Comparison of ENCODE assay signal across 1 cellular context in the genomic region with DNA sequence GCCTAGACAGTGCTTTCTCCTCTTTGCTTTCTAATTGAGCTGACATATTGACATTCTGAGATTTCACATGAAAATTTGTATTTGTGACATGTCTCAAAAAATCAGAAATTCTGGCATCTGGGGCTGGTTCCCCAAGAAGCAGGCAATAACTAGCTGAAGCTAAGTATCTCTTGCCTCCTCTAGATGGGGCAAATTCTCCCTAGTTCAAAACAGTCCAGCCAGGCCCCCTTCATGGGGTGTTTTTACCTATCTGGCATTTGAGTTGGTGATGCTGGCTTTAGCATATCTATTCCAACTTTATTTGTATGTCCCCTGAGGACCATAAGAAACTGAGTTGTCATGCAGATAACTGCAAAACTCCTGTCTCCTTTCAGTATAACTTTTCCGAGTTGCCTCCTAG.
TF ChIP-seq lines count a peak whose summit lies in the region.

No MANE protein-coding gene starts in this region.

TF ChIP-seq in H1, 55 proteins besides CTCF, POLR2A, EP300 and RAD21:
- no peak for TF ChIP-seq ZNF274 (IDR thresholded peaks at IDR 0.05; ENCODE audit: borderline replicate concordance, extremely low read depth, low read length)
- no peak for TF ChIP-seq CBX8 (IDR thresholded peaks at IDR 0.05; ENCODE audit: borderline replicate concordance, low read depth, low read length)
- TF ChIP-seq SIN3A (conservative IDR thresholded peaks at IDR 0.05 in 1 of 2, IDR thresholded peaks at IDR 0.05 in 1 of 2; ENCODE audit: low read depth in 1 of 2, low read length in 2 of 2) = no peak
- no peak for TF ChIP-seq GABPA (IDR thresholded peaks at IDR 0.05; ENCODE audit: borderline replicate concordance, insufficient read depth, low read length)
- no peak for TF ChIP-seq BRCA1 (IDR thresholded peaks at IDR 0.05; ENCODE audit: low read depth, low read length)
- TF ChIP-seq NANOG (IDR thresholded peaks at IDR 0.05; ENCODE audit: insufficient read depth, low read depth, low read length, poor library complexity, severe bottlenecking) = no peak
- TF ChIP-seq SUZ12 (IDR thresholded peaks at IDR 0.05; ENCODE audit: low read length) = no peak
- no peak for TF ChIP-seq MAFK (IDR thresholded peaks at IDR 0.05; ENCODE audit: low read depth, low read length)
TF ChIP-seq in H1: peak in this region for 0.
